ENCODE assay signal across 22 cellular contexts in genomic region chr2:25259744-25260124, GRCh38.
DNase-seq lines count a peak whose midpoint lies in the region; ATAC-seq and TF ChIP-seq lines count a peak whose summit lies in the region.
"Had no signal": no experiment of that assay in that cellular context is flagged by ENCODE, and none has a peak within 500 bp of the region (broad histone marks: within the 10 kb centered on the region; RNA-seq: fewer than 3 reads in every experiment).

No MANE protein-coding gene starts in this region.

- TF ChIP-seq CTCF in neural crest cell (conservative IDR thresholded peaks at IDR 0.05): no peak
- no peak for TF ChIP-seq CTCF in PC-3 (conservative IDR thresholded peaks at IDR 0.05; ENCODE audit: low read depth, low read length)

- no peaks in the 10 kb centered on the region for H3K9me2 ChIP-seq in PC-3 (replicated peaks; ENCODE audit: low read length)

- peaks cover 36% of the 10 kb centered on the region for H3K36me3 Mint-ChIP-seq in activated CD4-positive, alpha-beta T cell treated with anti-CD3 and anti-CD28 coated beads for 36 hours (ENCODE audit: low read depth)
- H3K36me3 Mint-ChIP-seq in activated CD4-positive, alpha-beta T cell treated with anti-CD3 and anti-CD28 coated beads, Interleukin-2, amount 10 ng/mL, durations not matched to agents 7 days and 5 days (ENCODE audit: low read depth): peaks cover 28% of the 10 kb centered on the region
- H3K36me3 Mint-ChIP-seq in activated T-helper 17 cell treated with anti-CD3 and anti-CD28 coated beads, Interleukin-2, amount 50 U/mL, for 72 hours (ENCODE audit: low read depth): peaks cover 74% of the 10 kb centered on the region
- H3K36me3 Mint-ChIP-seq in neural crest cell (ENCODE audit: low read depth): peaks cover 5% of the 10 kb centered on the region

- H2AFZ ChIP-seq in PC-3 (ENCODE audit: low read length): no peak overlapping the region
- H2AFZ ChIP-seq: GM23248 had no signal

- H3K4me2 ChIP-seq in PC-3 (ENCODE audit: low read length): no peak overlapping the region

- DNase-seq in activated CD4-positive, alpha-beta T cell treated with anti-CD3 and anti-CD28 coated beads for 36 hours: no peak
- DNase-seq in activated CD4-positive, alpha-beta T cell treated with anti-CD3 and anti-CD28 coated beads, Interleukin-2, amount 10 ng/mL, durations not matched to agents 7 days and 5 days: no peak
- no peak for DNase-seq in neural crest cell (ENCODE audit: low read depth, low spot score)
- DNase-seq in DMS79 treated with DMSO at 0.1 percent for 48 hours (lab: John Stamatoyannopoulos, UW): no peak
- DNase-seq in HPDE6-E6E7 (ENCODE audit: extremely low spot score): no peak
- no peak for DNase-seq in PC-3
- DNase-seq: activated CD4-positive, alpha-beta T cell treated with anti-CD3 and anti-CD28 coated beads for 1 hour; activated CD8-positive, alpha-beta T cell treated with anti-CD3 and anti-CD28 coated beads, Interleukin-2, amount 10 ng/mL, durations not matched to agents 7 days and 5 days; activated effector memory CD4-positive, alpha-beta T cell treated with anti-CD3 and anti-CD28 coated beads, Interleukin-2, amount 50 U/mL, for 16 hours; body of pancreas; GM23248; left lung; NCI-H1105 treated with DMSO at 0.1 percent for 48 hours; NCI-H446 treated with DMSO at 0.1 percent for 48 hours; stimulated activated naive CD8-positive, alpha-beta T cell treated with anti-CD3 and anti-CD28 coated beads, Interleukin-15, amount 100 ng/mL, for 72 hours had no signal

- no peak overlapping the region for H3K4me3 Mint-ChIP-seq in activated CD4-positive, alpha-beta T cell treated with anti-CD3 and anti-CD28 coated beads for 36 hours
- no peak overlapping the region for H3K4me3 Mint-ChIP-seq in activated CD4-positive, alpha-beta T cell treated with anti-CD3 and anti-CD28 coated beads, Interleukin-2, amount 10 ng/mL, durations not matched to agents 7 days and 5 days
- no peak overlapping the region for H3K4me3 Mint-ChIP-seq in activated T-helper 17 cell treated with anti-CD3 and anti-CD28 coated beads, Interleukin-2, amount 50 U/mL, for 72 hours
- peak overlapping the region; percentile 21 for H3K4me3 Mint-ChIP-seq in neural crest cell
- H3K4me3 Mint-ChIP-seq: activated CD8-positive, alpha-beta T cell treated with anti-CD3 and anti-CD28 coated beads, Interleukin-2, amount 10 ng/mL, durations not matched to agents 7 days and 5 days; stimulated activated naive CD8-positive, alpha-beta T cell treated with anti-CD3 and anti-CD28 coated beads, Interleukin-15, amount 100 ng/mL, for 72 hours had no signal

- no peaks in the 10 kb centered on the region for H3K27me3 Mint-ChIP-seq in activated CD4-positive, alpha-beta T cell treated with anti-CD3 and anti-CD28 coated beads for 36 hours
- H3K27me3 Mint-ChIP-seq in activated CD4-positive, alpha-beta T cell treated with anti-CD3 and anti-CD28 coated beads, Interleukin-2, amount 10 ng/mL, durations not matched to agents 7 days and 5 days: no peaks in the 10 kb centered on the region
- no peaks in the 10 kb centered on the region for H3K27me3 Mint-ChIP-seq in activated T-helper 17 cell treated with anti-CD3 and anti-CD28 coated beads, Interleukin-2, amount 50 U/mL, for 72 hours
- H3K27me3 Mint-ChIP-seq in neural crest cell (ENCODE audit: low read depth): no peaks in the 10 kb centered on the region
- H3K27me3 Mint-ChIP-seq: stimulated activated naive CD8-positive, alpha-beta T cell treated with anti-CD3 and anti-CD28 coated beads, Interleukin-15, amount 100 ng/mL, for 72 hours had no signal

- CTCF ChIA-PET in activated CD4-positive, alpha-beta T cell treated with anti-CD3 and anti-CD28 coated beads for 36 hours (lab: Charles Lee): interaction anchor here (1.2 to 1.6 kb wide), 3 partner anchors 31 to 102 kb away, joined by 3 to 5 read pairs (median 5); no protein-coding TSS in a partner anchor
- CTCF ChIA-PET in activated CD4-positive, alpha-beta T cell treated with anti-CD3 and anti-CD28 coated beads, Interleukin-2, amount 10 ng/mL, durations not matched to agents 7 days and 5 days (lab: Charles Lee): interaction anchor here (1.3 to 1.6 kb wide), 2 partner anchors 10 to 17 kb away, joined by 5 read pairs; no protein-coding TSS in a partner anchor
- CTCF ChIA-PET in PC-3 (lab: Charles Lee): no interaction called here

- POLR2A ChIA-PET in activated CD4-positive, alpha-beta T cell treated with anti-CD3 and anti-CD28 coated beads for 36 hours (lab: Charles Lee): interaction anchor here (0.6 kb wide), 1 partner anchor 303 kb away, joined by 3 read pairs; no protein-coding TSS in a partner anchor
- POLR2A ChIA-PET in activated CD4-positive, alpha-beta T cell treated with anti-CD3 and anti-CD28 coated beads, Interleukin-2, amount 10 ng/mL, durations not matched to agents 7 days and 5 days (lab: Charles Lee): no interaction called here
- POLR2A ChIA-PET in PC-3 (lab: Charles Lee; ENCODE audit: unreplicated experiment): no interaction called here

- H3K4me3 ChIP-seq in iPS-18a (ENCODE audit: low read length) (peak overlapping the region; percentile 39), PC-3 (ENCODE audit: low read length) (no peak overlapping the region)
- H3K4me3 ChIP-seq: body of pancreas, GM23248, left lung, SK-N-MC had no signal

- H3K27me3 ChIP-seq in iPS-18a (ENCODE audit: control insufficient read depth, insufficient read depth, low read length): no peaks in the 10 kb centered on the region
- no peaks in the 10 kb centered on the region for H3K27me3 ChIP-seq in PC-3 (ENCODE audit: low read length)
- H3K27me3 ChIP-seq: body of pancreas, left lung had no signal

- H3K9me3 Mint-ChIP-seq in activated CD4-positive, alpha-beta T cell treated with anti-CD3 and anti-CD28 coated beads for 36 hours (ENCODE audit: low read depth): no peaks in the 10 kb centered on the region
- no peaks in the 10 kb centered on the region for H3K9me3 Mint-ChIP-seq in activated CD4-positive, alpha-beta T cell treated with anti-CD3 and anti-CD28 coated beads, Interleukin-2, amount 10 ng/mL, durations not matched to agents 7 days and 5 days
- H3K9me3 Mint-ChIP-seq in activated T-helper 17 cell treated with anti-CD3 and anti-CD28 coated beads, Interleukin-2, amount 50 U/mL, for 72 hours: no peaks in the 10 kb centered on the region
- H3K9me3 Mint-ChIP-seq in neural crest cell: no peaks in the 10 kb centered on the region
- H3K9me3 Mint-ChIP-seq: stimulated activated naive CD8-positive, alpha-beta T cell treated with anti-CD3 and anti-CD28 coated beads, Interleukin-15, amount 100 ng/mL, for 72 hours had no signal

- H3K79me2 ChIP-seq in PC-3 (ENCODE audit: low read length): no peaks in the 10 kb centered on the region

- no peak for ATAC-seq in activated CD4-positive, alpha-beta T cell treated with anti-CD3 and anti-CD28 coated beads for 36 hours
- no peak for ATAC-seq in activated T-helper 17 cell treated with anti-CD3 and anti-CD28 coated beads, Interleukin-2, amount 50 U/mL, for 72 hours (replicated peaks)
- no peak for ATAC-seq in PC-3
- ATAC-seq: activated CD8-positive, alpha-beta T cell treated with anti-CD3 and anti-CD28 coated beads, Interleukin-2, amount 10 ng/mL, durations not matched to agents 7 days and 5 days; body of pancreas; left lung; stimulated activated naive CD8-positive, alpha-beta T cell treated with anti-CD3 and anti-CD28 coated beads, Interleukin-15, amount 100 ng/mL, for 72 hours had no signal

- peak overlapping the region; percentile 59 for H3K27ac ChIP-seq in iPS-18a (ENCODE audit: low read length)
- no peak overlapping the region for H3K27ac ChIP-seq in PC-3 (ENCODE audit: low read length)
- H3K27ac ChIP-seq: 22Rv1, body of pancreas, C4-2B, epithelial cell of prostate, GM23248, HL-60, left lung, SK-N-MC had no signal

- no peaks in the 10 kb centered on the region for H4K20me1 ChIP-seq in PC-3 (ENCODE audit: low read length)

- H3K9me3 ChIP-seq in iPS-18a (ENCODE audit: control insufficient read depth, low read depth, low read length): no peaks in the 10 kb centered on the region
- H3K9me3 ChIP-seq in PC-3 (ENCODE audit: low read length): no peaks in the 10 kb centered on the region
- H3K9me3 ChIP-seq: body of pancreas, left lung had no signal

- intact Hi-C loops in activated CD4-positive, alpha-beta T cell treated with anti-CD3 and anti-CD28 coated beads for 36 hours (cut with DNase I, micrococcal nuclease): no loop called here
- intact Hi-C loops in PC-3 (cut with micrococcal nuclease): no loop called here

- peak overlapping the region; percentile 24 for H3K27ac Mint-ChIP-seq in activated CD4-positive, alpha-beta T cell treated with anti-CD3 and anti-CD28 coated beads for 36 hours
- no peak overlapping the region for H3K27ac Mint-ChIP-seq in activated CD4-positive, alpha-beta T cell treated with anti-CD3 and anti-CD28 coated beads, Interleukin-2, amount 10 ng/mL, durations not matched to agents 7 days and 5 days
- H3K27ac Mint-ChIP-seq in activated T-helper 17 cell treated with anti-CD3 and anti-CD28 coated beads, Interleukin-2, amount 50 U/mL, for 72 hours: peak overlapping the region; percentile 48
- no peak overlapping the region for H3K27ac Mint-ChIP-seq in neural crest cell (ENCODE audit: unreplicated experiment)

- no TSS peak for BruUV-seq in PC-3 (replicated peaks; lab: Mats Ljungman, UMichigan)

- H3K4me1 ChIP-seq in iPS-18a (ENCODE audit: control insufficient read depth, low read depth, low read length) (peaks cover 52% of the 10 kb centered on the region), PC-3 (ENCODE audit: insufficient read depth, low read length) (no peaks in the 10 kb centered on the region)
- H3K4me1 ChIP-seq: body of pancreas had no signal

- peaks cover 6% of the 10 kb centered on the region for H3K4me1 Mint-ChIP-seq in activated CD4-positive, alpha-beta T cell treated with anti-CD3 and anti-CD28 coated beads for 36 hours
- no peaks in the 10 kb centered on the region for H3K4me1 Mint-ChIP-seq in activated CD4-positive, alpha-beta T cell treated with anti-CD3 and anti-CD28 coated beads, Interleukin-2, amount 10 ng/mL, durations not matched to agents 7 days and 5 days
- peaks cover 8% of the 10 kb centered on the region for H3K4me1 Mint-ChIP-seq in activated T-helper 17 cell treated with anti-CD3 and anti-CD28 coated beads, Interleukin-2, amount 50 U/mL, for 72 hours
- H3K4me1 Mint-ChIP-seq in neural crest cell: peaks cover 63% of the 10 kb centered on the region

- H3F3A ChIP-seq in PC-3 (ENCODE audit: low read length, unreplicated experiment): no peaks in the 10 kb centered on the region

- no peaks in the 10 kb centered on the region for H3K36me3 ChIP-seq in iPS-18a (ENCODE audit: control insufficient read depth, low read depth, low read length)
- H3K36me3 ChIP-seq in PC-3 (ENCODE audit: low read depth, low read length): no peaks in the 10 kb centered on the region

- H3K9ac ChIP-seq in iPS-18a (ENCODE audit: low read length): peak overlapping the region; percentile 5
- no peak overlapping the region for H3K9ac ChIP-seq in PC-3 (ENCODE audit: low read length)
- H3K9ac ChIP-seq: GM23248 had no signal

Comparison
In these comparisons a context has a peak if more than half of its experiments do, and no peak if none do; other contexts are left out.
1. H3K27ac Mint-ChIP-seq: peak in activated CD4-positive, alpha-beta T cell treated with anti-CD3 and anti-CD28 coated beads for 36 hours (single experiment) and activated T-helper 17 cell treated with anti-CD3 and anti-CD28 coated beads, Interleukin-2, amount 50 U/mL, for 72 hours (single experiment); none in activated CD4-positive, alpha-beta T cell treated with anti-CD3 and anti-CD28 coated beads, Interleukin-2, amount 10 ng/mL, durations not matched to agents 7 days and 5 days (single experiment) and neural crest cell (single experiment).